Comparison of ENCODE assay signal across 4 cellular contexts in the genomic region with DNA sequence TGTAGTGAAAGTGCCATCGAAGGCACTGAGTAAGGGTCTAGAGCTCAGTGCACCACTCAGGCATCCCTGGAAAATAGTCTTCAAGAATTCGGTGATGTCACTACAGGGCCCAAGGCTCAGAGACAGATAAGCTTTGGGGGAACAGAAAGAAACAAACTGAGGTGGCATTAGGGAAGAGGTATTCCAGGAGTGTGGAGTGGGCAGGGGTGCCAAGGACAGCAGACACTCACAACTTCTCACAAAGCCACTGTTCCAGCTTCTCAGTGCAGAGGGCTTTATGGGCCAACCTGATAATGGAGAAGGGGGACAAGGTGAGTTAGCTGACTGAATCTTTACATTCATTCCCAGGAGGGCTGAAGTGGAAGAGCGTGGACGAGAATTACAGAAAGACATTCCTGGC. TPM values are rescaled to one million over a fixed set of nuclear protein-coding genes. Genes with fewer than 3 reads are reported as not detected.
"Had no signal": no experiment of that assay in that cellular context is flagged by ENCODE, and none has a peak within 500 bp of the region (broad histone marks: within the 10 kb centered on the region; RNA-seq: fewer than 3 reads in every experiment).

No MANE protein-coding gene starts in this region.

- H3K4me3 ChIP-seq: GM12878 had no signal

- DNase-seq: GDM1, GF-D8 had no signal

RNA-seq across cellular contexts. Expression of a gene that starts 2.1 kb away (rescaled TPM):
- total RNA-seq: G401, GM12878 had no signal

RNA-seq across cellular contexts. Expression of a gene that starts 42.3 kb away (rescaled TPM):
- total RNA-seq: G401, GM12878 had no signal
